In genomic region chr13:32390484-32390883, GRCh38 we compare ENCODE assay signal across 1 cellular context.
TF ChIP-seq lines count a peak whose summit lies in the region.

No MANE protein-coding gene starts in this region.

TF ChIP-seq in GM12878, 131 proteins besides CTCF, POLR2A, EP300 and RAD21:
- TF ChIP-seq LARP7 (IDR thresholded peaks at IDR 0.05): no peak
- TF ChIP-seq ATF2 (IDR thresholded peaks at IDR 0.05; ENCODE audit: low read length): peak; percentile 1; the same call in 1 of the 2 replicates
TF ChIP-seq in GM12878: peak in this region for 1.
